1 cellular context compared by ENCODE assay signal in the genomic region with DNA sequence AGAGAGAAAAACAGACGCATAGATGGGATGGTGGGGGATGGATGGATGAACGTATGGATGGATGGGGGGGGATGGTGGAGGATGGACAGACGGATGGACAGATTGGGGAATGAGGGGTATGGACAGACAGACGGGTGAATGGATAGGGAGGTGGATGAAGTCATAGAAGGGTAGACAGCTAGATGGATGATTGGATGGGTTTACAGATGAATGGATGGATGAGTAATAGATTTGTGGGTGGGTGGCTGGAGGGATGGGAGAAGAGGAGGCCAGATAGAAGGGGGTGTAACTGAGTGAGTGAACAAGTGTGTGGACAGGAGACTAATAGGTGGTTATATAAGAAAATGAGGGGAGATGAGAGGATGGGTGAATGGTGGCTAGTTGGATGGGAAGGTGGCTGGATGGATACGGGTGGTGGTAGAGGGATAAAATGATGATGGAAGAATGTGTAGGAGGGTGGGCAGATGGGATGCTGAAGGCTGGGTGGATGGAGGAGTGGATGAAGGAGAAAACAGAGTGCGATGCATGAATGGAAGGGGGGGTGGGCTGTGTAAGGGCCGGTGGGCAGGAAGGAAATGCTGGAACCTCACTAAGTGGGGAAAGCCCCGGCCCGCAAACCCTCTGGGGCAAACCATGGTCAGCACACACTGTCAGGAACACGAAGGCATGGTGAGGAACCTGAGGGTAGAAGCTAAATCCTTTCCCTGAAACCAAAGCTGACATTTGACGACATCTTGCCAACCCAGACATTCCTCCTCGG.
TF ChIP-seq lines count a peak whose summit lies in the region.

No MANE protein-coding gene starts in this region.

TF ChIP-seq in endothelial cell of umbilical vein, 7 proteins besides CTCF, POLR2A, EP300 and RAD21:
- TF ChIP-seq, protein P1, sequence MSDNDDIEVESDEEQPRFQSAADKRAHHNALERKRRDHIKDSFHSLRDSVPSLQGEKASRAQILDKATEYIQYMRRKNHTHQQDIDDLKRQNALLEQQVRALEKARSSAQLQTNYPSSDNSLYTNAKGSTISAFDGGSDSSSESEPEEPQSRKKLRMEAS (IDR thresholded peaks at IDR 0.05; ENCODE audit: insufficient read depth, insufficient read length) = no peak
- no peak for TF ChIP-seq MYC (IDR thresholded peaks at IDR 0.05; ENCODE audit: low read depth, low read length)
- TF ChIP-seq JUN (IDR thresholded peaks at IDR 0.05; ENCODE audit: borderline replicate concordance, insufficient read depth, insufficient read length, low read depth) = no peak
- no peak for TF ChIP-seq EZH2 (IDR thresholded peaks at IDR 0.05; ENCODE audit: borderline replicate concordance, low read depth, low read length, severe bottlenecking)
- no peak for TF ChIP-seq GATA2 (IDR thresholded peaks at IDR 0.05; ENCODE audit: insufficient read depth, insufficient read length, low read depth, low read length)
